In genomic region chr6:38146021-38146657, GRCh38 we compare ENCODE assay signal across 1 cellular context.
TF ChIP-seq lines count a peak whose summit lies in the region.

No MANE protein-coding gene starts in this region.

TF ChIP-seq in HepG2, 621 proteins besides CTCF, POLR2A, EP300 and RAD21 (continued from another document):
- TF ChIP-seq RBM39 (IDR thresholded peaks at IDR 0.05; ENCODE audit: low read depth, low read length, poor library complexity, severe bottlenecking) (no peak), MXD1 (CRISPR knock-in tag; IDR thresholded peaks at IDR 0.05) (no peak), ZNF18 (CRISPR knock-in tag; IDR thresholded peaks at IDR 0.05; ENCODE audit: insufficient replicate concordance) (no peak), ZNF121 (CRISPR knock-in tag; IDR thresholded peaks at IDR 0.05) (no peak), ZNF264 (CRISPR knock-in tag; IDR thresholded peaks at IDR 0.05) (no peak), XBP1 (CRISPR knock-in tag; IDR thresholded peaks at IDR 0.05) (no peak), ZNF605 (CRISPR knock-in tag; IDR thresholded peaks at IDR 0.05) (no peak), RXRB (CRISPR knock-in tag; IDR thresholded peaks at IDR 0.05; ENCODE audit: borderline replicate concordance) (no peak), SYNCRIP (IDR thresholded peaks at IDR 0.05; ENCODE audit: insufficient read depth, low read depth, low read length) (no peak), ZNF709 (CRISPR knock-in tag; IDR thresholded peaks at IDR 0.05) (no peak), ELF4 (CRISPR knock-in tag; IDR thresholded peaks at IDR 0.05; ENCODE audit: borderline replicate concordance) (no peak)
